12 cellular contexts compared by ENCODE assay signal in the genomic region with DNA sequence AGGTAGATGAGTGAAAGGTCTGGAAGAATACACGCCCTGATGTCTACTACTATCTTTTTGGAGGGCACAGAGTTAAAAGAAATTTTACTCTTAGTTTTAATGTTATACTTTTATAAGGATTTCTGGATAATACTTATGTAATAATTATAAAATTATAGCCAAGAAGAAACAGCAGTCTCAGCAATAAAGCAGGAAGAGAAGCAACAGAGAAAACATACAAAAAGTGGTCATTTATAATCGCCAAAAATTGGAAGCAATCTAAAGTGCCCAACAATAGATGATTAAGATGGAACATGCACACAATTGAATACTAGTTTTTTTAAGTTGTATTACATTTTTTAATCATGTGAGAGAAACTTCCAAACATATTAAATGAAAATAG.
DNase-seq lines count a peak whose midpoint lies in the region; ATAC-seq and TF ChIP-seq lines count a peak whose summit lies in the region.
"Had no signal": no experiment of that assay in that cellular context is flagged by ENCODE, and none has a peak within 500 bp of the region (broad histone marks: within the 10 kb centered on the region; RNA-seq: fewer than 3 reads in every experiment).

No MANE protein-coding gene starts in this region.

- H3K27ac ChIP-seq in SJSA1 (peak overlapping the region; percentile 70), lower lobe of right lung (peak overlapping the region; percentile 57), thoracic aorta (peak overlapping the region; percentile 77 to 80)

- POLR2A ChIA-PET in activated CD4-positive, alpha-beta T cell treated with anti-CD3 and anti-CD28 coated beads, Interleukin-2, amount 10 ng/mL, durations not matched to agents 7 days and 5 days (lab: Charles Lee): no interaction called here

- CTCF ChIA-PET in activated CD4-positive, alpha-beta T cell treated with anti-CD3 and anti-CD28 coated beads, Interleukin-2, amount 10 ng/mL, durations not matched to agents 7 days and 5 days (lab: Charles Lee): interaction anchor here (0.7 to 2.5 kb wide), 3 partner anchors 13 to 184 kb away, joined by 3 to 14 read pairs (median 4); a partner anchor contains a TSS

- peaks cover 65% of the 10 kb centered on the region for H3K4me1 Mint-ChIP-seq in activated CD4-positive, alpha-beta T cell treated with anti-CD3 and anti-CD28 coated beads, Interleukin-2, amount 10 ng/mL, durations not matched to agents 7 days and 5 days

- intact Hi-C loops in lower lobe of right lung (cut with DNase I): no loop called here

- H3K9me3 Mint-ChIP-seq in activated CD4-positive, alpha-beta T cell treated with anti-CD3 and anti-CD28 coated beads, Interleukin-2, amount 10 ng/mL, durations not matched to agents 7 days and 5 days: no peaks in the 10 kb centered on the region
- H3K9me3 Mint-ChIP-seq: central memory CD8-positive, alpha-beta T cell had no signal

- H3K4me3 Mint-ChIP-seq in activated CD4-positive, alpha-beta T cell treated with anti-CD3 and anti-CD28 coated beads, Interleukin-2, amount 10 ng/mL, durations not matched to agents 7 days and 5 days: no peak overlapping the region
- H3K4me3 Mint-ChIP-seq: central memory CD8-positive, alpha-beta T cell had no signal

- ATAC-seq in lower lobe of right lung (no peak), thoracic aorta (ENCODE audit: insufficient number of reproducible peaks, low FRiP score, low read depth) (no peak), HG02678 (IDR thresholded peaks at IDR 0.05; ENCODE audit: unreplicated experiment) (no peak)

- DNase-seq in activated CD4-positive, alpha-beta T cell treated with anti-CD3 and anti-CD28 coated beads, Interleukin-2, amount 10 ng/mL, durations not matched to agents 7 days and 5 days: no peak
- DNase-seq in activated CD4-positive, alpha-beta T cell treated with anti-CD3 and anti-CD28 coated beads, Interleukin-2, amount 50 U/mL, for 48 hours: no peak
- DNase-seq in SJSA1 (ENCODE audit: low read depth in 1 of 2, low spot score in 2 of 2) (no peak), lower lobe of right lung (no peak), thoracic aorta (ENCODE audit: low spot score) (no peak), foreskin melanocyte (no peak), HPDE6-E6E7 (ENCODE audit: extremely low spot score) (no peak)
- DNase-seq: ACHN, activated gamma-delta T cell treated with Interleukin-2 at 50 U/mL for 16 hours, trophoblast cell had no signal

- H3K4me1 ChIP-seq in SJSA1 (replicated peaks) (peaks cover 56% of the 10 kb centered on the region), lower lobe of right lung (peaks cover 38% of the 10 kb centered on the region), thoracic aorta (ENCODE audit: control insufficient read depth in 1 of 2, low read depth in 2 of 2) (peaks cover 41 to 69% of the 10 kb centered on the region in 2 donors)

- H3K36me3 ChIP-seq in SJSA1 (peaks cover 14% of the 10 kb centered on the region), lower lobe of right lung (peaks cover 34% of the 10 kb centered on the region), thoracic aorta (no peaks in the 10 kb centered on the region)

- no peak for TF ChIP-seq CTCF in lower lobe of right lung (IDR thresholded peaks at IDR 0.05)
- TF ChIP-seq CTCF in thoracic aorta (IDR thresholded peaks at IDR 0.05): no peak

- no peaks in the 10 kb centered on the region for H3K27me3 ChIP-seq in SJSA1 (replicated peaks)
- H3K27me3 ChIP-seq in lower lobe of right lung (ENCODE audit: low read depth): no peaks in the 10 kb centered on the region
- no peaks in the 10 kb centered on the region for H3K27me3 ChIP-seq in thoracic aorta (replicated peaks; ENCODE audit: insufficient read depth)

- peaks cover 59% of the 10 kb centered on the region for H3K36me3 Mint-ChIP-seq in activated CD4-positive, alpha-beta T cell treated with anti-CD3 and anti-CD28 coated beads, Interleukin-2, amount 10 ng/mL, durations not matched to agents 7 days and 5 days (ENCODE audit: low read depth)

- H3K4me3 ChIP-seq in SJSA1 (no peak overlapping the region), lower lobe of right lung (no peak overlapping the region), thoracic aorta (no peak overlapping the region)

- H3K27me3 Mint-ChIP-seq in activated CD4-positive, alpha-beta T cell treated with anti-CD3 and anti-CD28 coated beads, Interleukin-2, amount 10 ng/mL, durations not matched to agents 7 days and 5 days: no peaks in the 10 kb centered on the region
- H3K27me3 Mint-ChIP-seq: central memory CD8-positive, alpha-beta T cell had no signal

- H3K9me3 ChIP-seq in SJSA1 (replicated peaks) (no peaks in the 10 kb centered on the region), lower lobe of right lung (no peaks in the 10 kb centered on the region), thoracic aorta (no peaks in the 10 kb centered on the region)

- H3K27ac Mint-ChIP-seq in activated CD4-positive, alpha-beta T cell treated with anti-CD3 and anti-CD28 coated beads, Interleukin-2, amount 10 ng/mL, durations not matched to agents 7 days and 5 days: peak overlapping the region; percentile 52
